8 cellular contexts compared by ENCODE assay signal in genomic region chr13:24228852-24229458, GRCh38.
DNase-seq lines count a peak whose midpoint lies in the region; ATAC-seq and TF ChIP-seq lines count a peak whose summit lies in the region.

No MANE protein-coding gene starts in this region.

- peak; percentile 72 for ATAC-seq in left lung
- ATAC-seq in upper lobe of left lung (ENCODE audit: low FRiP score in 2 of 2) = peak; percentile 38 to 68

- intact Hi-C loops in left lung (cut with DNase I) = no loop called here

- DNase-seq in NCI-H2029 treated with DMSO at 0.1 percent for 48 hours (lab: John Stamatoyannopoulos, UW) (peak; percentile 36), NCI-H2029 (lab: John Stamatoyannopoulos, UW) (no peak), SHP77 (lab: John Stamatoyannopoulos, UW) (peak; percentile 33 to 55), left lung (no peak), upper lobe of left lung (no peak), ecto neural progenitor cell (ENCODE audit: low spot score) (no peak)
- peak; percentile 75 for DNase-seq in Jurkat, Clone E6-1 (ENCODE audit: low read depth, low spot score)
- peak; percentile 35 for DNase-seq in central memory CD4-positive, alpha-beta T cell

- no peak overlapping the region for H3K4me3 ChIP-seq in Jurkat, Clone E6-1 (ENCODE audit: low read length)
- H3K4me3 ChIP-seq in left lung (no peak overlapping the region), upper lobe of left lung (no peak overlapping the region)

- H3K9me3 ChIP-seq in left lung = no peaks in the 10 kb centered on the region
- H3K9me3 ChIP-seq in upper lobe of left lung = no peaks in the 10 kb centered on the region

- H3K27ac ChIP-seq in left lung (no peak overlapping the region), upper lobe of left lung (no peak overlapping the region)

- H3K36me3 ChIP-seq in left lung (no peaks in the 10 kb centered on the region), upper lobe of left lung (peaks cover 0 to 15% (median 1%) of the 10 kb centered on the region in 4 donors)

- TF ChIP-seq CTCF in left lung (IDR thresholded peaks at IDR 0.05) (peak; percentile 71 to 86), upper lobe of left lung (IDR thresholded peaks at IDR 0.05) (peak; percentile 63 to 79 (median 71))

- H3K4me1 ChIP-seq in left lung = peaks cover 0 to 7% of the 10 kb centered on the region in 2 donors
- H3K4me1 ChIP-seq in upper lobe of left lung = peaks cover 5 to 21% (median 7%) of the 10 kb centered on the region in 4 donors

- WGBS in upper lobe of left lung, 2 donors = 36 to 42% methylated on average over 3 to 4 of the region's 4 CpGs

- H3K27me3 ChIP-seq in left lung (no peaks in the 10 kb centered on the region), upper lobe of left lung (no peaks in the 10 kb centered on the region)

- TF ChIP-seq EP300 in upper lobe of left lung (IDR thresholded peaks at IDR 0.05) = no peak

- no peak for TF ChIP-seq POLR2A in upper lobe of left lung (IDR thresholded peaks at IDR 0.05)

Comparison
In these comparisons a context has a peak if more than half of its experiments do, and no peak if none do; other contexts are left out.
1. DNase-seq: peak in NCI-H2029 treated with DMSO at 0.1 percent for 48 hours (single experiment), Jurkat, Clone E6-1 (single experiment), SHP77 (2 of 2) and central memory CD4-positive, alpha-beta T cell (single experiment); none in NCI-H2029 (single experiment), left lung (0 of 2), upper lobe of left lung (0 of 2) and ecto neural progenitor cell (single experiment).